ENCODE assay signal across 22 cellular contexts in genomic region chr3:133103706-133104105, GRCh38.
"Had no signal": no experiment of that assay in that cellular context is flagged by ENCODE, and none has a peak within 500 bp of the region (broad histone marks: within the 10 kb centered on the region; RNA-seq: fewer than 3 reads in every experiment).

No MANE protein-coding gene starts in this region.

- H3K4me3 ChIP-seq: colonic mucosa, coronary artery, dorsolateral prefrontal cortex, esophagus muscularis mucosa, esophagus squamous epithelium, gastrocnemius medialis, gastroesophageal sphincter, heart left ventricle, heart right ventricle had no signal

- H3K4me1 ChIP-seq: colonic mucosa, foreskin keratinocyte, gastrocnemius medialis, heart left ventricle, heart right ventricle had no signal

- H3K36me3 ChIP-seq: colonic mucosa, esophagus muscularis mucosa, esophagus squamous epithelium, gastrocnemius medialis, gastroesophageal sphincter, heart left ventricle, heart right ventricle had no signal

- H3K9me3 ChIP-seq: colonic mucosa, esophagus muscularis mucosa, esophagus squamous epithelium, gastrocnemius medialis, gastroesophageal sphincter, heart right ventricle had no signal

- DNase-seq: colonic mucosa; cortex of kidney; dermis blood vessel endothelial cell; dorsolateral prefrontal cortex; effector CD4-positive, alpha-beta T cell; effector CD8-positive, alpha-beta T cell; effector memory CD4-positive, alpha-beta T cell; effector memory CD8-positive, alpha-beta T cell; endodermal cell; erythroblast; esophagus squamous epithelium; foreskin fibroblast; foreskin keratinocyte; gastrocnemius medialis; glutamatergic neuron; head of caudate nucleus; heart left ventricle; heart right ventricle had no signal

- H3K27me3 ChIP-seq: colonic mucosa, dorsolateral prefrontal cortex, esophagus muscularis mucosa, esophagus squamous epithelium, foreskin keratinocyte, gastrocnemius medialis, gastroesophageal sphincter, heart left ventricle, heart right ventricle had no signal

- H3K27ac ChIP-seq: colonic mucosa, coronary artery, dorsolateral prefrontal cortex, epithelial cell of prostate, esophagus muscularis mucosa, esophagus squamous epithelium, foreskin keratinocyte, gastrocnemius medialis, gastroesophageal sphincter, heart left ventricle, heart right ventricle had no signal
